In the genomic region with DNA sequence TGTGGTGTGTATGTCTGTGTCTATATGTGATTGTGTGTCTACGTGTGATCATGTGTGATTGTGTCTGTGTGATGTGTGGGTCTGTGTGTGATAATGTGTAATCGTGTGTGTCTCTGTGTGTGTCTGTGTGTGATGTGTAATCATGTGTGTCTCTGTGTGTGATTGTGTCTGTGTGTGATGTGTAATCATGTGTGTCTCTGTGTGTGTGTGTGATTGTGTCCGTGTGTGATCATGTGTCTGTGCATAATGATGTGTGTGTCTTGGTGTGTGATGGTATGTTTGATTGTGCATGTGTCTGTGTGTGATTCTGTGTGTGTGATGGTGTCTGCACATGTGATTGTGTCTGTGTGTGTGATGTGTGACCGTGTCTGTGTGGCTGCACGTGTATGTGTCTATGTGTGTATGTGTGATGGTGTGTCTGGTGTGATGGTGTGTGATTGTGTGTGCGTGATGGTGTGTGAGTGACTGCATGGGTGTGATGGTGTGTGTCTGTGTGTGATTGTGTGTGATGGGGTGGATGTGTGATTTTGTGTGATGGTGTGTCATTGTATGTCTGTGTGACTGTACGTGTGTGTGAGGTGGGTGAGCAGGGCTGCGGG, we compare ENCODE assay signal across 23 cellular contexts.
"Had no signal": no experiment of that assay in that cellular context is flagged by ENCODE, and none has a peak within 500 bp of the region (broad histone marks: within the 10 kb centered on the region; RNA-seq: fewer than 3 reads in every experiment).

No MANE protein-coding gene starts in this region.

- H3K4me3 ChIP-seq: lower lobe of right lung, ovary, right lobe of liver, tibial nerve, vagina had no signal

- H3K27ac ChIP-seq: epithelial cell of prostate, foreskin keratinocyte, lower lobe of right lung, ovary, right lobe of liver, tibial nerve, vagina had no signal

- DNase-seq: activated CD4-positive, alpha-beta T cell treated with anti-CD3 and anti-CD28 coated beads, Interleukin-2, amount 10 ng/mL, durations not matched to agents 7 days and 5 days; activated CD8-positive, alpha-beta memory T cell treated with anti-CD3 and anti-CD28 coated beads for 24 hours; activated CD8-positive, alpha-beta memory T cell treated with anti-CD3 and anti-CD28 coated beads, Interleukin-2, amount 50 U/mL, for 48 hours; activated gamma-delta T cell; activated T-cell treated with anti-CD3 and anti-CD28 coated beads, Interleukin-2, amount 50 U/mL, for 48 hours; amniotic stem cell; caudate nucleus; foreskin keratinocyte; hypothalamus; islet precursor cell; left colon; lower lobe of right lung; ovary; small intestine; stimulated activated CD4-positive, alpha-beta T cell treated with anti-CD3 and anti-CD28 coated beads, Interleukin-15, amount 100 ng/mL, for 24 hours; stimulated activated CD4-positive, alpha-beta T cell treated with anti-CD3 and anti-CD28 coated beads, Interleukin-2, amount 100 ng/mL, for 48 hours had no signal

- H3K4me1 Mint-ChIP-seq: activated CD4-positive, alpha-beta T cell treated with anti-CD3 and anti-CD28 coated beads, Interleukin-2, amount 10 ng/mL, durations not matched to agents 7 days and 5 days; activated naive CD4-positive, alpha-beta T cell treated with anti-CD3 and anti-CD28 coated beads, Interleukin-2, amount 50 U/mL, for 24 hours; mesothelial cell of epicardium had no signal

- H3K27ac Mint-ChIP-seq: activated CD4-positive, alpha-beta T cell treated with anti-CD3 and anti-CD28 coated beads, Interleukin-2, amount 10 ng/mL, durations not matched to agents 7 days and 5 days; activated naive CD4-positive, alpha-beta T cell treated with anti-CD3 and anti-CD28 coated beads, Interleukin-2, amount 50 U/mL, for 24 hours; mesothelial cell of epicardium; stimulated activated naive CD8-positive, alpha-beta T cell treated with anti-CD3 and anti-CD28 coated beads, Interleukin-15, Interleukin-2, amounts not matched to agents 100 ng/mL and 50 ng/mL, for 24 hours had no signal

- H3K27me3 Mint-ChIP-seq: activated CD4-positive, alpha-beta T cell treated with anti-CD3 and anti-CD28 coated beads, Interleukin-2, amount 10 ng/mL, durations not matched to agents 7 days and 5 days; activated naive CD4-positive, alpha-beta T cell treated with anti-CD3 and anti-CD28 coated beads, Interleukin-2, amount 50 U/mL, for 24 hours; stimulated activated naive CD8-positive, alpha-beta T cell treated with anti-CD3 and anti-CD28 coated beads, Interleukin-15, Interleukin-2, amounts not matched to agents 100 ng/mL and 50 ng/mL, for 24 hours had no signal

- H3K4me1 ChIP-seq: foreskin keratinocyte had no signal

- FAIRE-seq: small intestine had no signal

- ATAC-seq: foreskin keratinocyte, left colon, lower lobe of right lung, right lobe of liver had no signal

- H3K4me3 Mint-ChIP-seq: activated CD4-positive, alpha-beta T cell treated with anti-CD3 and anti-CD28 coated beads, Interleukin-2, amount 10 ng/mL, durations not matched to agents 7 days and 5 days; activated naive CD4-positive, alpha-beta T cell treated with anti-CD3 and anti-CD28 coated beads, Interleukin-2, amount 50 U/mL, for 24 hours; mesothelial cell of epicardium; stimulated activated naive CD8-positive, alpha-beta T cell treated with anti-CD3 and anti-CD28 coated beads, Interleukin-15, Interleukin-2, amounts not matched to agents 100 ng/mL and 50 ng/mL, for 24 hours had no signal

- H3K9me3 Mint-ChIP-seq: activated CD4-positive, alpha-beta T cell treated with anti-CD3 and anti-CD28 coated beads, Interleukin-2, amount 10 ng/mL, durations not matched to agents 7 days and 5 days; activated naive CD4-positive, alpha-beta T cell treated with anti-CD3 and anti-CD28 coated beads, Interleukin-2, amount 50 U/mL, for 24 hours; mesothelial cell of epicardium; stimulated activated naive CD8-positive, alpha-beta T cell treated with anti-CD3 and anti-CD28 coated beads, Interleukin-15, Interleukin-2, amounts not matched to agents 100 ng/mL and 50 ng/mL, for 24 hours had no signal

- H3K27me3 ChIP-seq: ovary, right lobe of liver, tibial nerve, vagina had no signal

- H3K9me3 ChIP-seq: lower lobe of right lung, ovary, right lobe of liver, tibial nerve, vagina had no signal

- H3K36me3 Mint-ChIP-seq: activated naive CD4-positive, alpha-beta T cell treated with anti-CD3 and anti-CD28 coated beads, Interleukin-2, amount 50 U/mL, for 24 hours; mesothelial cell of epicardium had no signal

- H3K36me3 ChIP-seq: lower lobe of right lung, ovary, right lobe of liver, tibial nerve, vagina had no signal
